In genomic region chr3:119498188-119498987, GRCh38 we compare ENCODE assay signal across 8 cellular contexts. TPM values are rescaled to one million over a fixed set of nuclear protein-coding genes. Genes with fewer than 3 reads are reported as not detected.
DNase-seq lines count a peak whose midpoint lies in the region; ATAC-seq and TF ChIP-seq lines count a peak whose summit lies in the region.

Gene TIMMDC1 (plus strand): TSS chr3:119498547. CDS start chr3:119498734, 187 bp downstream.

- H3K9me3 Mint-ChIP-seq in HFFc6, result no peaks in the 10 kb centered on the region
- H3K9me3 Mint-ChIP-seq in activated naive CD4-positive, alpha-beta T cell treated with anti-CD3 and anti-CD28 coated beads, Interleukin-2, amount 10 ng/mL, durations not matched to agents 7 days and 5 days, result no peaks in the 10 kb centered on the region

- H3K27ac ChIP-seq in SK-N-MC (peak within 1 kb of the TSS; percentile 64), gastroesophageal sphincter (peak within 1 kb of the TSS; percentile 81 to 91 (median 88)), neutrophil (peak within 1 kb of the TSS; percentile 87), substantia nigra (ENCODE audit: low read depth, low read length, poor library complexity, severe bottlenecking) (peak within 1 kb of the TSS; percentile 87)

- TF ChIP-seq EP300 in gastroesophageal sphincter (IDR thresholded peaks at IDR 0.05), result no peak

- H3K4me1 ChIP-seq in gastroesophageal sphincter, result peaks cover 4 to 47% (median 8%) of the 10 kb centered on the region in 3 donors
- H3K4me1 ChIP-seq in neutrophil (ENCODE audit: control insufficient read depth in 1 of 2, insufficient read depth in 1 of 2, low read depth in 1 of 2, low read length in 1 of 2), result peaks cover 15 to 17% of the 10 kb centered on the region in 2 experiments

- H3K9me3 ChIP-seq in SK-N-MC (ENCODE audit: low read depth, low read length), result no peaks in the 10 kb centered on the region; the same call in 1 of the 2 replicates
- H3K9me3 ChIP-seq in gastroesophageal sphincter, result no peaks in the 10 kb centered on the region
- H3K9me3 ChIP-seq in neutrophil, result no peaks in the 10 kb centered on the region

- peak; percentile 100 for ATAC-seq in gastroesophageal sphincter

- H3K27ac Mint-ChIP-seq in HFFc6, result peak within 1 kb of the TSS; percentile 97
- H3K27ac Mint-ChIP-seq in activated naive CD4-positive, alpha-beta T cell treated with anti-CD3 and anti-CD28 coated beads, Interleukin-2, amount 10 ng/mL, durations not matched to agents 7 days and 5 days, result peak within 1 kb of the TSS; percentile 94

- peak within 1 kb of the TSS; percentile 97 for H3K4me3 Mint-ChIP-seq in HFFc6
- peak within 1 kb of the TSS; percentile 99 for H3K4me3 Mint-ChIP-seq in activated naive CD4-positive, alpha-beta T cell treated with anti-CD3 and anti-CD28 coated beads, Interleukin-2, amount 10 ng/mL, durations not matched to agents 7 days and 5 days

- TF ChIP-seq CTCF in HFFc6 (IDR thresholded peaks at IDR 0.05) (no peak), NB4 (IDR thresholded peaks at IDR 0.05; ENCODE audit: low read depth, low read length) (no peak), gastroesophageal sphincter (IDR thresholded peaks at IDR 0.05) (no peak), neutrophil (IDR thresholded peaks at IDR 0.05) (peak; percentile 12)

- peak; percentile 96 for TF ChIP-seq POLR2A in NB4 (IDR thresholded peaks at IDR 0.05; ENCODE audit: extremely low read depth, insufficient read length)
- TF ChIP-seq POLR2A in gastroesophageal sphincter (IDR thresholded peaks at IDR 0.05), result peak; percentile 58 to 73

- H3K36me3 ChIP-seq in SK-N-MC (ENCODE audit: insufficient read depth, low read length), result peaks cover 5% of the 10 kb centered on the region
- peaks cover 0 to 12% of the 10 kb centered on the region in 2 donors for H3K36me3 ChIP-seq in gastroesophageal sphincter
- H3K36me3 ChIP-seq in neutrophil, result no peaks in the 10 kb centered on the region

- H3K4me3 ChIP-seq in NB4 (ENCODE audit: low read depth, low read length) (peak within 1 kb of the TSS; percentile 92), SK-N-MC (peak within 1 kb of the TSS; percentile 96), gastroesophageal sphincter (peak within 1 kb of the TSS; percentile 69 to 70), neutrophil (ENCODE audit: low read depth in 1 of 2, low read length in 1 of 2) (peak within 1 kb of the TSS; percentile 71 to 99)

- peaks cover 32% of the 10 kb centered on the region for H3K4me1 Mint-ChIP-seq in HFFc6 (ENCODE audit: low read depth)
- peaks cover 39% of the 10 kb centered on the region for H3K4me1 Mint-ChIP-seq in activated naive CD4-positive, alpha-beta T cell treated with anti-CD3 and anti-CD28 coated beads, Interleukin-2, amount 10 ng/mL, durations not matched to agents 7 days and 5 days

- peaks cover under 1% of the 10 kb centered on the region for H3K36me3 Mint-ChIP-seq in HFFc6 (ENCODE audit: low read depth)
- peaks cover 21% of the 10 kb centered on the region for H3K36me3 Mint-ChIP-seq in activated naive CD4-positive, alpha-beta T cell treated with anti-CD3 and anti-CD28 coated beads, Interleukin-2, amount 10 ng/mL, durations not matched to agents 7 days and 5 days

- WGBS in gastroesophageal sphincter (ENCODE audit: low coverage in 1 of 2), 2 donors, result 1 to 2% methylated on average over 13 to 15 of the region's 57 CpGs

- CTCF ChIA-PET in activated naive CD4-positive, alpha-beta T cell treated with anti-CD3 and anti-CD28 coated beads, Interleukin-2, amount 10 ng/mL, durations not matched to agents 7 days and 5 days (lab: Charles Lee), result interaction anchor here (0.9 to 1.2 kb wide), 4 partner anchors 29 to 182 kb away, joined by 3 to 6 read pairs (median 3); partner anchors contain the start of gene TMEM39A

- peak within 1 kb of the TSS; percentile 94 for H3K9ac ChIP-seq in SK-N-MC (ENCODE audit: insufficient read length)

- no peaks in the 10 kb centered on the region for H3K27me3 Mint-ChIP-seq in HFFc6 (ENCODE audit: insufficient read depth)
- H3K27me3 Mint-ChIP-seq in activated naive CD4-positive, alpha-beta T cell treated with anti-CD3 and anti-CD28 coated beads, Interleukin-2, amount 10 ng/mL, durations not matched to agents 7 days and 5 days, result no peaks in the 10 kb centered on the region

- DNase-seq in GM04503 (ENCODE audit: low read depth), result peak; percentile 81
- peak; percentile 94 for DNase-seq in HFFc6
- DNase-seq in NB4 (ENCODE audit: low read depth), result peak; percentile 97
- DNase-seq in SK-N-MC (ENCODE audit: low read depth, low spot score), result peak; percentile 66
- peak; percentile 98 for DNase-seq in activated naive CD4-positive, alpha-beta T cell treated with anti-CD3 and anti-CD28 coated beads, Interleukin-2, amount 10 ng/mL, durations not matched to agents 7 days and 5 days
- DNase-seq in substantia nigra (lab: John Stamatoyannopoulos, UW), result peak; percentile 78 to 99 (median 96)

- H3K27me3 ChIP-seq in gastroesophageal sphincter (no peaks in the 10 kb centered on the region), neutrophil (no peaks in the 10 kb centered on the region)

RNA-seq across cellular contexts. Expression of gene TIMMDC1, which starts in this region (rescaled TPM):
- total RNA-seq in HFFc6 (2021; fragmentation: NEBNext Ultra II Directional; extraction: Animal tissue kit (Norgen Biotek cat#: 25700)), result 100 to 1,000 TPM; 111 to 125 (median 112) TPM
- total RNA-seq in gastroesophageal sphincter, result 10 to 100 TPM; 43.9 to 65.7 (median 52.2) TPM

Comparison
In these comparisons a context has a peak if more than half of its experiments do, and no peak if none do; other contexts are left out.
1. Peak in every context shown above with its lines: DNase-seq, ATAC-seq, H3K4me3 ChIP-seq and H3K27ac ChIP-seq.